16 cellular contexts compared by ENCODE assay signal in genomic region chr6:156474507-156475120, GRCh38.
DNase-seq lines count a peak whose midpoint lies in the region; ATAC-seq and TF ChIP-seq lines count a peak whose summit lies in the region.
"Had no signal": no experiment of that assay in that cellular context is flagged by ENCODE, and none has a peak within 500 bp of the region (broad histone marks: within the 10 kb centered on the region; RNA-seq: fewer than 3 reads in every experiment).

No MANE protein-coding gene starts in this region.

- TF ChIP-seq CTCF in GM10266 (IDR thresholded peaks at IDR 0.05; ENCODE audit: control insufficient read depth, insufficient read depth, low read depth, missing control alignments), result no peak

- DNase-seq in GM10266 (ENCODE audit: extremely low spot score) (peak; percentile 24), NCI-H2171 (lab: John Stamatoyannopoulos, UW) (no peak), NCI-H345 (lab: John Stamatoyannopoulos, UW) (no peak), NCI-H2171 treated with DMSO at 0.1 percent for 48 hours (lab: John Stamatoyannopoulos, UW) (no peak)
- DNase-seq: activated CD4-positive, CD25-positive, alpha-beta regulatory T cell; activated gamma-delta T cell treated with Interleukin-2 at 50 U/mL for 16 hours; heart right ventricle; naive B cell; NCI-H2029; NCI-H526; SHP77 treated with DMSO at 0.1 percent for 48 hours; stimulated activated CD4-positive, alpha-beta T cell treated with anti-CD3 and anti-CD28 coated beads, Interleukin-2, amount 100 ng/mL, for 48 hours had no signal

- peak; percentile 54 for ATAC-seq in GM18867 (IDR thresholded peaks at IDR 0.05; ENCODE audit: unreplicated experiment)
- peak; percentile 63 for ATAC-seq in HG02623 (IDR thresholded peaks at IDR 0.05; ENCODE audit: unreplicated experiment)
- peak; percentile 76 for ATAC-seq in HG03378 (IDR thresholded peaks at IDR 0.05; ENCODE audit: unreplicated experiment)
- no peak for ATAC-seq in GM21576 (IDR thresholded peaks at IDR 0.05; ENCODE audit: unreplicated experiment)
- ATAC-seq: heart right ventricle had no signal
